In the genomic region with DNA sequence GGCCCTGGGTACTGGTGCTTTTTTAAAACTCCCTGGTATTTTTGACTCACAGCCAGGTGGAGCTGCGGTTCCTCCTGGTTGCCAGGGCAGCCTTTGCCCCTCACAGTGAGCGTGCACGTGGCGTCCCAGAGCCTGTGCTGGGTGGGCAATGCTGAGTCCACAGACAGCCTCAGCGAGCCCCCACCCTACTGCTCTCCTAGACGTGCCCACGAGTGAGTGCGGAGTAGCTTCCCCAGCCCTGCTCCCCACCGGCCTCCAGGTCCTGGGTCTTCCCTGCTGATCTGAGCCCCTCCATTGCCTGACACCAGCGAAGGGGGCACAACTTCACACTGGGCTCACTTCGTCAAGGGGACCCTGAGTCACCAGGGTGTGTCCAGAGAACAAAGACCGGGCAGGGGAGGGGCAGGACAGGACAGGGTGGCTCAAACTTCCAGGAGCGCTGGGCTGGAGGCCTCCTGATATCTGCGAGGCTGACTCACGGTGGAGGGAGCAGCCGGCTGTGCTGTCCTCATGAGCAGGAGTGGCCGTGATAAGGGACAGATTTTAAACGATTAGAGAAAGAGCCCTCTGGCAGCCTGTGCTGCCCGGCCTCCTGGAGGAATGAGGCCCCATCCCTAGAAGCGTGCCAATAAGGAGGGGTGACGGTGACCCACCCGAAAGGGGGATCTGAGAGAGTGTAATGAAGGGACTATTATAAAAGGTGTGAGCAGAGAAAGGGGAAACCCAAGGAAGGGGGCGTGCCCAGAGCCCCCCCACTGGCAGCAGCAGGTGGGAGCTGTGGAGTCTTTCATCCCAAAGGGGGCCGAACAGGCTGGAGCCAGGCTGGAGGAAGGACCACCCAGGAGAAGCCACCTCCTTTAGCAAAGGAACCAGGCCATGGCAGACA, we compare ENCODE assay signal across 1 cellular context.
TF ChIP-seq lines count a peak whose summit lies in the region.

No MANE protein-coding gene starts in this region.

TF ChIP-seq in HEK293T, 16 proteins besides CTCF, POLR2A, EP300 and RAD21 (continued from another document):
- TF ChIP-seq FOXA1 (IDR thresholded peaks at IDR 0.05) (no peak), HDGF (IDR thresholded peaks at IDR 0.05; ENCODE audit: borderline replicate concordance) (no peak), SUZ12 (IDR thresholded peaks at IDR 0.05) (no peak), LEF1 (IDR thresholded peaks at IDR 0.05; ENCODE audit: borderline replicate concordance) (no peak), ZNF384 (IDR thresholded peaks at IDR 0.05) (no peak), FOXK2 (IDR thresholded peaks at IDR 0.05) (no peak), L3MBTL2 (conservative IDR thresholded peaks at IDR 0.05) (no peak), NFRKB (IDR thresholded peaks at IDR 0.05) (no peak)
